ENCODE assay signal across 27 cellular contexts in the genomic region with DNA sequence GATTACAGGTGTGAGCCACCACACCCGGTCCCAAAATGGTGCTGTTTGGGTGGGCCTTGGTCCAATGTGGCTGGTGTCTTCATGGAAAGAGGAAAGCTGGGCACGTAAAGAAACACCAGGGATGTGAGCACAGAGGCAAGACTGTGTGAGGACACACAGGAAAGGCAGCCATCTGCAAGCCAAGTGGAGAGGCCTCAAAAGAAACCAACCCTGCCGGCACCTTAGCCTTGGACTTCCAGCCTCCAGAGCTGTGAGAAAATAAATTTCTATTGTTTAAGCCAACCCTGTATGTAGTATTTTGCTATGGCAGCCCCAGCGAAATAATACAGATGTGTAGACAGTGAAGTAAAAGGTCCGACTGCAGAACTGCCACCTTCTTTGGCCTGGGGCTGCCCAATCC.
"Had no signal": no experiment of that assay in that cellular context is flagged by ENCODE, and none has a peak within 500 bp of the region (broad histone marks: within the 10 kb centered on the region; RNA-seq: fewer than 3 reads in every experiment).

No MANE protein-coding gene starts in this region.

- H3K27ac ChIP-seq: colonic mucosa, dorsolateral prefrontal cortex, epithelial cell of prostate, esophagus muscularis mucosa, esophagus squamous epithelium, foreskin keratinocyte, gastrocnemius medialis, gastroesophageal sphincter, heart left ventricle, heart right ventricle had no signal

- H3K27me3 Mint-ChIP-seq: dendritic cell treated with granulocyte-macrophage colony-stimulating factor and Interleukin-4, amounts not matched to agents 40 ng/mL and 50 ng/mL, for 4 days; effector memory CD8-positive, alpha-beta T cell had no signal

- H3K36me3 ChIP-seq: colonic mucosa, gastrocnemius medialis, gastroesophageal sphincter, heart left ventricle had no signal

- H3K4me3 Mint-ChIP-seq: dendritic cell treated with granulocyte-macrophage colony-stimulating factor and Interleukin-4, amounts not matched to agents 40 ng/mL and 50 ng/mL, for 4 days; effector memory CD8-positive, alpha-beta T cell; endodermal cell had no signal

- FAIRE-seq: colon, endometrium, endothelial cell of umbilical vein, frontal cortex had no signal

- H3K4me3 ChIP-seq: colonic mucosa, dorsolateral prefrontal cortex, esophagus muscularis mucosa, esophagus squamous epithelium, gastrocnemius medialis, gastroesophageal sphincter, heart left ventricle, heart right ventricle had no signal

- DNase-seq: colonic mucosa; cortex of kidney; dermis blood vessel endothelial cell; dorsolateral prefrontal cortex; effector CD4-positive, alpha-beta T cell; effector CD8-positive, alpha-beta T cell; effector memory CD4-positive, alpha-beta T cell; effector memory CD8-positive, alpha-beta T cell; endodermal cell; erythroblast; esophagus squamous epithelium; foreskin fibroblast; foreskin keratinocyte; foreskin melanocyte; gastrocnemius medialis; glutamatergic neuron; head of caudate nucleus; heart left ventricle; heart right ventricle had no signal

- H3K4me1 Mint-ChIP-seq: endodermal cell had no signal

- H3K9me3 ChIP-seq: colonic mucosa, gastrocnemius medialis had no signal

- H3K4me1 ChIP-seq: colonic mucosa, foreskin keratinocyte, gastroesophageal sphincter had no signal

- H3K27me3 ChIP-seq: colonic mucosa, dorsolateral prefrontal cortex, esophagus muscularis mucosa, esophagus squamous epithelium, foreskin keratinocyte, gastrocnemius medialis, gastroesophageal sphincter, heart left ventricle, heart right ventricle had no signal

- H3K27ac Mint-ChIP-seq: dendritic cell treated with granulocyte-macrophage colony-stimulating factor and Interleukin-4, amounts not matched to agents 40 ng/mL and 50 ng/mL, for 4 days; endodermal cell had no signal
